Comparison of ENCODE assay signal across 6 cellular contexts in the genomic region with DNA sequence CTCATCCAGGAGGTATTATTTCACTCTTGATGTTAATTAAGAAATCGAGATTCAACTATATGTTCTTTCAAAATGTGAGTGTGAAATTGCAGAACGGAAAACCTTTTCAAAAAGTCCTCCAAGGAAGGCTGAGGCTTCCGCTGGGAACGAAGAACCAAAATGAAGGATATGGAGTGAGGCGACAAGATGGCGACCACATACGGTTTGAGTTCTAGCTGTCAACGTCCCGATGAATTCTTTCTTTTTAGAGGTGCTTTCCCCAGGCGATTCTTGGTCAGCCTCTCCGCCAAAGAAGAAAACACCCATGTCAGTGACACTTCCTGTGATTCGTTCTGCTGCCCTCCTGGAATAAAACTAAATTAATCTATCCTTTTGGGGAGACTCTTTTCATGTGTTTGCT.
"Had no signal": no experiment of that assay in that cellular context is flagged by ENCODE, and none has a peak within 500 bp of the region (broad histone marks: within the 10 kb centered on the region; RNA-seq: fewer than 3 reads in every experiment).

No MANE protein-coding gene starts in this region.

- H3K9me3 Mint-ChIP-seq: H9 had no signal

- H3K27ac Mint-ChIP-seq: H9 had no signal

- H3K4me3 ChIP-seq: GM23248, K562 had no signal

- H2AFZ ChIP-seq: GM23248 had no signal

- ATAC-seq: K562 had no signal

- H3K27ac ChIP-seq: GM23248 had no signal

- H3K4me3 Mint-ChIP-seq: H9 had no signal

- DNase-seq: GM23248, H9, HCEC 1CT, IMR-90, KG1 had no signal
